In genomic region chr13:32495429-32495828, GRCh38 we compare ENCODE assay signal across 13 cellular contexts. TPM values are rescaled to one million over a fixed set of nuclear protein-coding genes. Genes with fewer than 3 reads are reported as not detected.
A peak's percentile ranks its signal among the peaks of the same experiment; 100 is the strongest.
DNase-seq lines count a peak whose midpoint lies in the region; ATAC-seq and TF ChIP-seq lines count a peak whose summit lies in the region.
"Had no signal": no experiment of that assay in that cellular context is flagged by ENCODE, and none has a peak within 500 bp of the region (broad histone marks: within the 10 kb centered on the region; RNA-seq: fewer than 3 reads in every experiment).

No MANE protein-coding gene starts in this region.

- H3K36me3 Mint-ChIP-seq in nephron progenitor cell (ENCODE audit: low read depth): peaks cover 5% of the 10 kb centered on the region

- no peaks in the 10 kb centered on the region for H3K79me2 ChIP-seq in HCT116 (ENCODE audit: insufficient read depth, low read length)
- H3K79me2 ChIP-seq in OCI-LY7 (ENCODE audit: insufficient read depth, low read depth, low read length): no peaks in the 10 kb centered on the region

- no peaks in the 10 kb centered on the region for H3K27me3 Mint-ChIP-seq in nephron progenitor cell (ENCODE audit: low read depth, poor library complexity)
- H3K27me3 Mint-ChIP-seq: B cell; CD4-positive, alpha-beta T cell had no signal

- H3K4me3 Mint-ChIP-seq in nephron progenitor cell: no peak overlapping the region
- H3K4me3 Mint-ChIP-seq: B cell; CD4-positive, alpha-beta T cell had no signal

- TF ChIP-seq POLR2A in HCT116 (IDR thresholded peaks at IDR 0.05; ENCODE audit: borderline replicate concordance, extremely low read depth, insufficient read depth, insufficient read length): no peak

- no peak for TF ChIP-seq CTCF in HCT116 (IDR thresholded peaks at IDR 0.05 in 2 of 3, conservative IDR thresholded peaks at IDR 0.05 in 1 of 3; ENCODE audit: borderline replicate concordance in 1 of 3, insufficient read depth in 1 of 3, low read depth in 2 of 3, low read length in 2 of 3)
- TF ChIP-seq CTCF in nephron progenitor cell (IDR thresholded peaks at IDR 0.05): no peak
- no peak for TF ChIP-seq CTCF in OCI-LY7 (conservative IDR thresholded peaks at IDR 0.05; ENCODE audit: low read length)

- intact Hi-C loops in HCT116 (cut with micrococcal nuclease) (no loop called here), OCI-LY7 (cut with micrococcal nuclease; ENCODE audit: unreplicated experiment) (no loop called here)

- no peak overlapping the region for H3K4me2 ChIP-seq in HCT116 (ENCODE audit: low read length)
- H3K4me2 ChIP-seq in OCI-LY7 (ENCODE audit: low read length): no peak overlapping the region

- H4K20me1 ChIP-seq in HCT116 (ENCODE audit: insufficient read depth): no peaks in the 10 kb centered on the region
- no peaks in the 10 kb centered on the region for H4K20me1 ChIP-seq in OCI-LY7 (ENCODE audit: insufficient read depth, low read length)

- in situ Hi-C loops in G401 (cut with HindIII; ENCODE audit: low sequenced_read_pairs): no loop called here

- H3K4me1 Mint-ChIP-seq in nephron progenitor cell: no peaks in the 10 kb centered on the region
- H3K4me1 Mint-ChIP-seq: B cell had no signal

- H3K4me3 ChIP-seq in HCT116 (replicated peaks in 1 of 2; ENCODE audit: low read depth in 1 of 2, low read length in 2 of 2) (no peak overlapping the region), OCI-LY7 (ENCODE audit: low read depth, low read length, poor library complexity, severe bottlenecking) (no peak overlapping the region)
- H3K4me3 ChIP-seq: K562 had no signal

- POLR2A ChIA-PET in HCT116 (lab: Charles Lee): no interaction called here
- POLR2A ChIA-PET in OCI-LY7 (lab: Charles Lee): interaction anchor here (0.6 to 1.1 kb wide), 2 partner anchors 26 to 42 kb away, joined by 3 read pairs; no protein-coding TSS in a partner anchor

- no peak for TF ChIP-seq RAD21 in HCT116 (IDR thresholded peaks at IDR 0.05; ENCODE audit: low read depth)

- no peak overlapping the region for H3K9ac ChIP-seq in HCT116 (ENCODE audit: low read length)

- no peaks in the 10 kb centered on the region for H3K4me1 ChIP-seq in HCT116 (ENCODE audit: control insufficient read depth in 1 of 2, insufficient read depth in 2 of 2, low read length in 2 of 2)
- H3K4me1 ChIP-seq in OCI-LY7 (ENCODE audit: insufficient read depth, low read length, poor library complexity, severe bottlenecking): no peaks in the 10 kb centered on the region

- RAD21 ChIA-PET in HCT116 (lab: Charles Lee; ENCODE audit: low non-redundant PET in 1 of 2, low total read pairs in 2 of 2, uncharacterized antibody in 2 of 2, unreplicated experiment in 2 of 2): no interaction called here

- no peaks in the 10 kb centered on the region for H3K27me3 ChIP-seq in HCT116 (ENCODE audit: insufficient read depth, low read length)

- no peaks in the 10 kb centered on the region for H3K9me3 Mint-ChIP-seq in nephron progenitor cell
- H3K9me3 Mint-ChIP-seq: CD4-positive, alpha-beta T cell had no signal

- ATAC-seq in HCT116 (peak; percentile 38; the same call in 1 of the 2 replicates), HG02981 (IDR thresholded peaks at IDR 0.05; ENCODE audit: unreplicated experiment) (no peak), HG03139 (IDR thresholded peaks at IDR 0.05; ENCODE audit: unreplicated experiment) (no peak), GM19467 (IDR thresholded peaks at IDR 0.05; ENCODE audit: unreplicated experiment) (no peak)
- ATAC-seq: K562 had no signal

- no peak overlapping the region for H2AFZ ChIP-seq in HCT116 (ENCODE audit: low read depth, low read length, poor library complexity, severe bottlenecking)
- H2AFZ ChIP-seq in OCI-LY7 (ENCODE audit: low read length): no peak overlapping the region

- peak overlapping the region; percentile 37 for H3K27ac Mint-ChIP-seq in nephron progenitor cell
- H3K27ac Mint-ChIP-seq: B cell; CD4-positive, alpha-beta T cell had no signal

- H3K36me3 ChIP-seq in HCT116 (ENCODE audit: control insufficient read depth in 1 of 2, insufficient read depth in 2 of 2, low read length in 2 of 2): no peaks in the 10 kb centered on the region
- no peaks in the 10 kb centered on the region for H3K36me3 ChIP-seq in OCI-LY7 (ENCODE audit: insufficient read depth, low read length)

- H3K27ac ChIP-seq in HCT116 (ENCODE audit: low read depth, low read length) (no peak overlapping the region), OCI-LY7 (ENCODE audit: low read depth, low read length, poor library complexity, severe bottlenecking) (no peak overlapping the region)

- DNase-seq in G401 (ENCODE audit: low spot score) (peak; percentile 26), HCT116 (ENCODE audit: low read depth, low spot score) (no peak), cerebellar cortex (ENCODE audit: low spot score) (peak; percentile 17), nephron progenitor cell (no peak), OCI-LY7 (ENCODE audit: low spot score) (no peak)
- DNase-seq: Calu3; CD4-positive, alpha-beta T cell; DMS 273 treated with DMSO at 0.1 percent for 48 hours had no signal

- BruUV-seq in HCT116 (replicated peaks; lab: Mats Ljungman, UMichigan): no TSS peak
- BruUV-seq in OCI-LY7 (replicated peaks; lab: Mats Ljungman, UMichigan): no TSS peak

- H3K9me3 ChIP-seq in HCT116 (ENCODE audit: control insufficient read depth in 1 of 2, insufficient read depth in 1 of 2, low read depth in 1 of 2, low read length in 2 of 2) (no peaks in the 10 kb centered on the region), OCI-LY7 (ENCODE audit: low read length) (no peaks in the 10 kb centered on the region)

- CTCF ChIA-PET in HCT116 (lab: Charles Lee) (no interaction called here), OCI-LY7 (lab: Charles Lee; ENCODE audit: unreplicated experiment) (no interaction called here)

- H3K9me2 ChIP-seq in HCT116 (ENCODE audit: insufficient read depth) (no peaks in the 10 kb centered on the region), OCI-LY7 (ENCODE audit: insufficient read depth, low read length) (no peaks in the 10 kb centered on the region)

TF ChIP-seq in HCT116, 20 proteins besides CTCF, POLR2A, EP300 and RAD21:
- TF ChIP-seq JUND (IDR thresholded peaks at IDR 0.05): no peak
- no peak for TF ChIP-seq EGR1 (IDR thresholded peaks at IDR 0.05; ENCODE audit: low read depth)
- TF ChIP-seq POLR2AphosphoS5 (IDR thresholded peaks at IDR 0.05; ENCODE audit: low read depth, low read length): no peak
- TF ChIP-seq ATF3 (IDR thresholded peaks at IDR 0.05): no peak
- no peak for TF ChIP-seq EZH2phosphoT487 (IDR thresholded peaks at IDR 0.05; ENCODE audit: borderline replicate concordance)
- TF ChIP-seq MAX (IDR thresholded peaks at IDR 0.05): no peak

RNA-seq across cellular contexts. Expression of gene N4BP2L2, which starts 43.2 kb away (rescaled TPM):
- total RNA-seq in G401 (2014; rRNA removed; shearing (Covaris generic)): 54.3 and 72.8 TPM in 2 replicates
- total RNA-seq in HCT116 (2021; ENCODE audit: unreplicated experiment): 92.7 TPM
- 28.6 and 38.0 TPM in 2 replicates for polyA plus RNA-seq in HCT116 (2012)
- 54.2 and 57.5 TPM in 2 replicates for total RNA-seq in OCI-LY7 (2014; rRNA removed; shearing (Covaris generic))
- total RNA-seq in OCI-LY7 (2022): 76.3 and 81.2 TPM in 2 replicates

Comparison
In these comparisons a context has a peak if more than half of its experiments do, and no peak if none do; other contexts are left out.
1. DNase-seq: peak in G401 (single experiment) and cerebellar cortex (single experiment); none in HCT116 (single experiment), nephron progenitor cell (single experiment) and OCI-LY7 (single experiment).